In the genomic region with DNA sequence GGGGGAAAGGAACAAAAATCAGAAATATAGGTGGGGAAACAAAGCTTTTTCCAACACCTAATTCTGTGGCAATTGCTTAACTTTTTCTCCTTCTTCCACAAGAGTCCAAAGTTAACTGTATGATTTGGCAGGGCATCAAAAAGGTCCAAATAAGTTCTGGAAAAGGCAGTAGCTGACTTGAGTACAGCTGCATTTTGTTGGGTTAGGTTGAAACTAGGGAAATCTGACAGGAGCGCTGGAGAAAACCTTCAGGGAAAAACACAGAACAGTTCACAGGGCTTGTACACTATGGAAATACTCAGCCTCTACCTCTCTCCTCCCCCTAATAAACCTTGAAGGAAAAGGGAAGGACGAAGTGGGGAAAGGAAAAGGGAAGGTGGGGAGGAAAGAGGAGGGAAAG, we compare ENCODE assay signal across 14 cellular contexts.
DNase-seq lines count a peak whose midpoint lies in the region; ATAC-seq and TF ChIP-seq lines count a peak whose summit lies in the region.
"Had no signal": no experiment of that assay in that cellular context is flagged by ENCODE, and none has a peak within 500 bp of the region (broad histone marks: within the 10 kb centered on the region; RNA-seq: fewer than 3 reads in every experiment).

No MANE protein-coding gene starts in this region.

- POLR2A ChIA-PET in naive thymus-derived CD8-positive, alpha-beta T cell (lab: Charles Lee) = no interaction called here

- peak overlapping the region; percentile 88 for H3K27ac Mint-ChIP-seq in HFFc6
- H3K27ac Mint-ChIP-seq in naive thymus-derived CD8-positive, alpha-beta T cell = no peak overlapping the region
- H3K27ac Mint-ChIP-seq: CD4-positive, CD25-positive, alpha-beta regulatory T cell had no signal

- H3K27ac ChIP-seq in right atrium auricular region = no peak overlapping the region
- H3K27ac ChIP-seq: BLaER1 treated with 17β-estradiol and CSF1 and Interleukin-3, amounts not matched to agents 10 nM and 100 nM had no signal

- no peak overlapping the region for H3K4me3 Mint-ChIP-seq in HFFc6
- H3K4me3 Mint-ChIP-seq in naive thymus-derived CD8-positive, alpha-beta T cell = no peak overlapping the region
- H3K4me3 Mint-ChIP-seq: CD4-positive, CD25-positive, alpha-beta regulatory T cell; IgD-negative memory B cell had no signal

- ATAC-seq in Right ventricle myocardium inferior (peak; percentile 52), sciatic nerve (peak; percentile 49), GM21367 (IDR thresholded peaks at IDR 0.05; ENCODE audit: unreplicated experiment) (no peak)
- no peak for ATAC-seq in naive thymus-derived CD8-positive, alpha-beta T cell

- H3K27me3 Mint-ChIP-seq in HFFc6 (ENCODE audit: insufficient read depth) = no peaks in the 10 kb centered on the region; the same call in 1 of the 2 replicates
- no peaks in the 10 kb centered on the region for H3K27me3 Mint-ChIP-seq in naive thymus-derived CD8-positive, alpha-beta T cell
- H3K27me3 Mint-ChIP-seq: CD4-positive, CD25-positive, alpha-beta regulatory T cell; IgD-negative memory B cell had no signal

- no peak overlapping the region for H3K4me3 ChIP-seq in right atrium auricular region
- H3K4me3 ChIP-seq: BLaER1 treated with 17β-estradiol and CSF1 and Interleukin-3, amounts not matched to agents 10 nM and 100 nM had no signal

- intact Hi-C loops in Right ventricle myocardium inferior (cut with DNase I) = no loop called here
- intact Hi-C loops in sciatic nerve (cut with DNase I) = no loop called here

- H3K4me1 ChIP-seq in right atrium auricular region = peaks cover 0 to 6% of the 10 kb centered on the region in 2 donors

- H3K36me3 ChIP-seq in right atrium auricular region = no peaks in the 10 kb centered on the region
- H3K36me3 ChIP-seq: BLaER1 treated with 17β-estradiol and CSF1 and Interleukin-3, amounts not matched to agents 10 nM and 100 nM had no signal

- no peaks in the 10 kb centered on the region for H3K9me3 ChIP-seq in right atrium auricular region
- H3K9me3 ChIP-seq: BLaER1 treated with 17β-estradiol and CSF1 and Interleukin-3, amounts not matched to agents 10 nM and 100 nM had no signal

- H3K9me3 Mint-ChIP-seq in HFFc6 = no peaks in the 10 kb centered on the region
- no peaks in the 10 kb centered on the region for H3K9me3 Mint-ChIP-seq in naive thymus-derived CD8-positive, alpha-beta T cell
- H3K9me3 Mint-ChIP-seq: IgD-negative memory B cell had no signal

- H3K4me1 Mint-ChIP-seq in HFFc6 (ENCODE audit: low read depth) = peaks cover 93% of the 10 kb centered on the region
- H3K4me1 Mint-ChIP-seq in naive thymus-derived CD8-positive, alpha-beta T cell = no peaks in the 10 kb centered on the region
- H3K4me1 Mint-ChIP-seq: CD4-positive, CD25-positive, alpha-beta regulatory T cell; IgD-negative memory B cell had no signal

- no peak for TF ChIP-seq CTCF in right atrium auricular region (IDR thresholded peaks at IDR 0.05)
- TF ChIP-seq CTCF in HFFc6 (IDR thresholded peaks at IDR 0.05) = no peak

- no peaks in the 10 kb centered on the region for H3K27me3 ChIP-seq in right atrium auricular region
- H3K27me3 ChIP-seq: BLaER1 treated with 17β-estradiol and CSF1 and Interleukin-3, amounts not matched to agents 10 nM and 100 nM had no signal

- DNase-seq in Right ventricle myocardium inferior (ENCODE audit: missing footprints) (no peak), right atrium auricular region (ENCODE audit: low spot score) (no peak), HFFc6 (no peak), fibroblast of peridontal ligament (ENCODE audit: extremely low read depth) (peak; percentile 27), sciatic nerve (ENCODE audit: low spot score) (no peak), retina (no peak)
- DNase-seq in naive thymus-derived CD8-positive, alpha-beta T cell = no peak
- DNase-seq: ACHN; CD4-positive, CD25-positive, alpha-beta regulatory T cell; GOT3; HCEC 1CT had no signal

- no peaks in the 10 kb centered on the region for H3K36me3 Mint-ChIP-seq in HFFc6 (ENCODE audit: low read depth)
- peaks cover 0 to 11% (median 8%) of the 10 kb centered on the region in 3 donors for H3K36me3 Mint-ChIP-seq in naive thymus-derived CD8-positive, alpha-beta T cell

Comparison
In these comparisons a context has a peak if more than half of its experiments do, and no peak if none do; other contexts are left out.
1. ATAC-seq: peak in Right ventricle myocardium inferior (single experiment) and sciatic nerve (single experiment); none in GM21367 (single experiment) and naive thymus-derived CD8-positive, alpha-beta T cell (0 of 2).